In genomic region chr22:40922484-40923303, GRCh38 we compare ENCODE assay signal across 8 cellular contexts. TPM values are rescaled to one million over a fixed set of nuclear protein-coding genes. Genes with fewer than 3 reads are reported as not detected.
DNase-seq lines count a peak whose midpoint lies in the region; ATAC-seq, FAIRE-seq and TF ChIP-seq lines count a peak whose summit lies in the region.

No MANE protein-coding gene starts in this region.

- TF ChIP-seq CTCF in HFFc6 (IDR thresholded peaks at IDR 0.05) (peak; percentile 89), OCI-LY3 (IDR thresholded peaks at IDR 0.05; ENCODE audit: low read depth, low read length) (peak; percentile 85), mammary epithelial cell (conservative IDR thresholded peaks at IDR 0.05 in 1 of 2, IDR thresholded peaks at IDR 0.05 in 1 of 2; ENCODE audit: extremely low read depth in 1 of 2, insufficient read depth in 1 of 2, low read depth in 1 of 2, low read length in 2 of 2) (peak; percentile 50 to 57)

- H3K27ac Mint-ChIP-seq in HFFc6 = peak overlapping the region; percentile 66; the same call in 1 of the 2 replicates

- FAIRE-seq in islet of Langerhans (lab: Jason Lieb, UNC) = peak; percentile 99

- no peak overlapping the region for H3K4me3 ChIP-seq in OCI-LY3 (ENCODE audit: low read length)
- H3K4me3 ChIP-seq in mammary epithelial cell (replicated peaks in 1 of 3; ENCODE audit: insufficient read depth in 1 of 3, low read depth in 2 of 3, low read length in 3 of 3) = no peak overlapping the region

- H3K79me2 ChIP-seq in OCI-LY3 (ENCODE audit: low read length) = no peaks in the 10 kb centered on the region
- H3K79me2 ChIP-seq in mammary epithelial cell (ENCODE audit: insufficient read depth, low read length) = no peaks in the 10 kb centered on the region

- H3K27me3 ChIP-seq in OCI-LY3 (ENCODE audit: low read depth, low read length) (no peaks in the 10 kb centered on the region), mammary epithelial cell (ENCODE audit: insufficient read depth, low read length) (no peaks in the 10 kb centered on the region)

- H3K4me2 ChIP-seq in OCI-LY3 (ENCODE audit: low read length) = peak overlapping the region; percentile 9; the same call in 1 of the 2 replicates
- no peak overlapping the region for H3K4me2 ChIP-seq in mammary epithelial cell (ENCODE audit: insufficient read depth, low read depth, low read length)

- H2AFZ ChIP-seq in OCI-LY3 (ENCODE audit: low read depth, low read length) (no peak overlapping the region), mammary epithelial cell (ENCODE audit: low read depth, low read length) (no peak overlapping the region)

- intact Hi-C loops in mammary epithelial cell (cut with micrococcal nuclease) = loop anchor here (1.0 to 5.0 kb wide), 6 partner anchors 170 to 595 kb away; partner anchors contain the start of genes EP300 and RANGAP1

- no peak overlapping the region for H3K9ac ChIP-seq in OCI-LY3 (ENCODE audit: low read length)
- no peak overlapping the region for H3K9ac ChIP-seq in mammary epithelial cell (ENCODE audit: insufficient read depth, low read length)

- H3K27ac ChIP-seq in OCI-LY3 (ENCODE audit: low read length) = no peak overlapping the region
- no peak overlapping the region for H3K27ac ChIP-seq in mammary epithelial cell (ENCODE audit: insufficient read depth, low read depth, low read length)

- peaks cover 4% of the 10 kb centered on the region; the same call in 1 of the 2 replicates for H3K4me1 Mint-ChIP-seq in HFFc6 (ENCODE audit: low read depth)

- no peak for ATAC-seq in GM21619 (IDR thresholded peaks at IDR 0.05; ENCODE audit: unreplicated experiment)
- no peak for ATAC-seq in HG03139 (IDR thresholded peaks at IDR 0.05; ENCODE audit: unreplicated experiment)

- WGBS in mammary epithelial cell (ENCODE audit: low coverage, missing lambda C conversion rate) = 7% methylated on average over 2 of the region's 5 CpGs

- in situ Hi-C loops in mammary epithelial cell (cut with MboI; ENCODE audit: low sequenced_read_pairs in 2 of 2) = no loop called here

- no peaks in the 10 kb centered on the region for H3K9me3 ChIP-seq in OCI-LY3 (ENCODE audit: insufficient read depth, low read length)
- no peaks in the 10 kb centered on the region for H3K9me3 ChIP-seq in mammary epithelial cell (replicated peaks; ENCODE audit: insufficient read depth, low read length)

- DNase-seq in DMS53 treated with DMSO at 0.1 percent for 48 hours (lab: John Stamatoyannopoulos, UW; ENCODE audit: unreplicated experiment) (peak; percentile 14), HFFc6 (peak; percentile 69), mammary epithelial cell (peak; percentile 35), stromal cell of bone marrow (ENCODE audit: low read depth) (peak; percentile 51)

- peaks cover 2% of the 10 kb centered on the region; the same call in 1 of the 2 replicates for H3K27me3 Mint-ChIP-seq in HFFc6 (ENCODE audit: insufficient read depth)

- CTCF ChIA-PET in mammary epithelial cell (lab: Charles Lee; ENCODE audit: low non-redundant PET) = interaction anchor here (0.5 to 1.2 kb wide), 11 partner anchors 14 to 595 kb away, joined by 3 to 21 read pairs (median 4); no protein-coding TSS in a partner anchor

- no TSS peak for BruUV-seq in mammary epithelial cell (replicated peaks; lab: Mats Ljungman, UMichigan)

- H4K20me1 ChIP-seq in OCI-LY3 (ENCODE audit: insufficient read depth, low read length) (no peaks in the 10 kb centered on the region), mammary epithelial cell (ENCODE audit: insufficient read depth, low read length) (no peaks in the 10 kb centered on the region)

- H3K36me3 ChIP-seq in OCI-LY3 (replicated peaks; ENCODE audit: low read depth, low read length) (peaks cover 19% of the 10 kb centered on the region), mammary epithelial cell (ENCODE audit: insufficient read depth, low read length) (peaks cover 19% of the 10 kb centered on the region)

- H3K9me3 Mint-ChIP-seq in HFFc6 = no peaks in the 10 kb centered on the region

- H3K4me3 Mint-ChIP-seq in HFFc6 = no peak overlapping the region

- dilution Hi-C loops in mammary epithelial cell (cut with HindIII; ENCODE audit: low sequenced_read_pairs) = no loop called here

- H3K36me3 Mint-ChIP-seq in HFFc6 (ENCODE audit: low read depth) = peaks cover 15% of the 10 kb centered on the region

- peaks cover 3% of the 10 kb centered on the region; the same call in 1 of the 2 replicates for H3K4me1 ChIP-seq in OCI-LY3 (ENCODE audit: low read length)
- H3K4me1 ChIP-seq in mammary epithelial cell (ENCODE audit: insufficient read depth, low read length) = no peaks in the 10 kb centered on the region

RNA-seq across cellular contexts. Expression of gene RBX1, which starts 28.5 kb away (rescaled TPM):
- 10 to 100 TPM; 69.2 to 77.3 (median 73.0) TPM for total RNA-seq in HFFc6 (2021; fragmentation: NEBNext Ultra II Directional; extraction: Animal tissue kit (Norgen Biotek cat#: 25700))
- 10 to 100 TPM; 34.5 to 43.6 TPM for total RNA-seq in mammary epithelial cell
- 96.0 TPM for polyA plus RNA-seq in mammary epithelial cell
- polyA minus RNA-seq in mammary epithelial cell = 55.9 TPM

Comparison
In these comparisons a context has a peak if more than half of its experiments do, and no peak if none do; other contexts are left out.
1. DNase-seq: peak in every context shown above with its lines; median percentile 69 in HFFc6; 51 in stromal cell of bone marrow; 35 in mammary epithelial cell; 14 in DMS53 treated with DMSO at 0.1 percent for 48 hours.